12 cellular contexts compared by ENCODE assay signal in the genomic region with DNA sequence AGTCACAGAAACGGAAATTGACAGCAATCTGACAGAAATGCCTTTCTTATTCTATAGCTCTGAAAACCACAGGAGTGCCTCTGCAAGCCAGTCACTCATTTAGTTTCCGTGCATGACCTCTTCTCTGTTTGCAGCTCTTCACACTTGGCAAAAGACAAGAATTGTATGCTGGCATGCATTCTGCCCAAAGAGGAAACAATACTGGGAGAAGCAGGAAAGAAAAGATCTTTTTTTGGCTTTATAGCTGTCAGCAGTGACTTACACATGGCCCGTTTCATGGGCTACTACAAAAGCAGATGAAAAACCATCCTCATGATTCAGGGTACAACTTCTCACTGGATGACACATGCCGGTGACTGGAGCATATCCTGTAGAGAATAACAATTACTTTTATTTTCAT.
DNase-seq lines count a peak whose midpoint lies in the region; FAIRE-seq and TF ChIP-seq lines count a peak whose summit lies in the region.
"Had no signal": no experiment of that assay in that cellular context is flagged by ENCODE, and none has a peak within 500 bp of the region (broad histone marks: within the 10 kb centered on the region; RNA-seq: fewer than 3 reads in every experiment).

No MANE protein-coding gene starts in this region.

- H3K4me3 ChIP-seq in bronchial epithelial cell (ENCODE audit: low read depth, low read length) = no peak overlapping the region
- no peak overlapping the region for H3K4me3 ChIP-seq in mesenchymal stem cell (ENCODE audit: insufficient read depth in 1 of 2, low read depth in 1 of 2, low read length in 2 of 2)
- no peak overlapping the region for H3K4me3 ChIP-seq in dorsolateral prefrontal cortex
- H3K4me3 ChIP-seq: neural progenitor cell, uterus had no signal

- no peaks in the 10 kb centered on the region for H3K36me3 ChIP-seq in bronchial epithelial cell (ENCODE audit: control insufficient read depth, insufficient read depth, low read length)
- H3K36me3 ChIP-seq in mesenchymal stem cell (ENCODE audit: control insufficient read depth in 1 of 2, insufficient read depth in 2 of 2, low read depth in 1 of 2, low read length in 2 of 2) = no peaks in the 10 kb centered on the region
- H3K36me3 ChIP-seq: neural progenitor cell, uterus had no signal

- no peak overlapping the region for H3K4me2 ChIP-seq in mesenchymal stem cell (ENCODE audit: low read length, poor library complexity, severe bottlenecking)
- H3K4me2 ChIP-seq: neural progenitor cell had no signal

- H3K27ac ChIP-seq in mesenchymal stem cell (ENCODE audit: low read length, poor library complexity, severe bottlenecking) = peak overlapping the region; percentile 65
- no peak overlapping the region for H3K27ac ChIP-seq in dorsolateral prefrontal cortex
- H3K27ac ChIP-seq: neural progenitor cell, uterus had no signal

- no peak overlapping the region for H4K8ac ChIP-seq in mesenchymal stem cell (ENCODE audit: low read length)

- no peaks in the 10 kb centered on the region for H3K9me3 ChIP-seq in mesenchymal stem cell (ENCODE audit: control insufficient read depth, low read length)
- H3K9me3 ChIP-seq: uterus had no signal

- H2AK5ac ChIP-seq in mesenchymal stem cell (ENCODE audit: low read length, severe bottlenecking) = no peak overlapping the region

- no peak overlapping the region for H3K4ac ChIP-seq in mesenchymal stem cell (ENCODE audit: low read depth in 1 of 2, low read length in 2 of 2)

- intact Hi-C loops in dorsolateral prefrontal cortex (cut with DNase I) = loop anchor here in 1 of 2 donors (10.0 kb wide), 1 partner anchor 705 kb away; no protein-coding TSS in a partner anchor

- H2BK15ac ChIP-seq in mesenchymal stem cell (ENCODE audit: low read depth, poor library complexity, severe bottlenecking) = no peak overlapping the region

- H2BK12ac ChIP-seq in mesenchymal stem cell (ENCODE audit: low read length in 2 of 2) = no peak overlapping the region

- no peak overlapping the region for H3K14ac ChIP-seq in mesenchymal stem cell (ENCODE audit: low read length in 2 of 2)

- no peak overlapping the region for H4K91ac ChIP-seq in mesenchymal stem cell (ENCODE audit: low read length)

- no peak for FAIRE-seq in bronchial epithelial cell (lab: Jason Lieb, UNC)

- H3K23ac ChIP-seq in mesenchymal stem cell (ENCODE audit: low read length in 2 of 2) = no peak overlapping the region

- H3K18ac ChIP-seq in mesenchymal stem cell (ENCODE audit: low read depth in 1 of 2, low read length in 2 of 2) = no peak overlapping the region

- peaks cover 4% of the 10 kb centered on the region for H3K4me1 ChIP-seq in mesenchymal stem cell (ENCODE audit: control insufficient read depth, insufficient read depth, low read depth, low read length)
- H3K4me1 ChIP-seq: neural progenitor cell, uterus had no signal

- peak; percentile 55 for DNase-seq in COLO829 (ENCODE audit: low spot score)
- peak; percentile 55 for DNase-seq in KG1 (lab: John Stamatoyannopoulos, UW)
- peak; percentile 86 for DNase-seq in bronchial epithelial cell (ENCODE audit: low read depth)
- DNase-seq in mesenchymal stem cell = no peak
- DNase-seq in dorsolateral prefrontal cortex = no peak
- DNase-seq in NCI-H128 (lab: John Stamatoyannopoulos, UW; ENCODE audit: unreplicated experiment) = no peak
- DNase-seq in NCI-H2029 (lab: John Stamatoyannopoulos, UW) = no peak
- DNase-seq in superior temporal gyrus (ENCODE audit: extremely low spot score) = no peak
- DNase-seq: NCI-H2081 treated with DMSO at 0.1 percent for 48 hours, SIG-M5, uterus had no signal

- peak overlapping the region; percentile 57 for H3K9ac ChIP-seq in mesenchymal stem cell (ENCODE audit: low read length)
- H3K9ac ChIP-seq: neural progenitor cell had no signal

- H2BK120ac ChIP-seq in mesenchymal stem cell (ENCODE audit: low read depth, low read length) = no peak overlapping the region

- no peak overlapping the region for H2AFZ ChIP-seq in mesenchymal stem cell (ENCODE audit: low read depth, low read length)
- H2AFZ ChIP-seq: neural progenitor cell had no signal

- TF ChIP-seq CTCF in bronchial epithelial cell (IDR thresholded peaks at IDR 0.05; ENCODE audit: insufficient read depth, low read length, severe bottlenecking) (no peak), dorsolateral prefrontal cortex (IDR thresholded peaks at IDR 0.05 in 54 of 56, conservative IDR thresholded peaks at IDR 0.05 in 2 of 56; ENCODE audit: low read depth in 1 of 56, partially characterized antibody in 56 of 56) (no peak)

- H3K79me1 ChIP-seq in mesenchymal stem cell (replicated peaks; ENCODE audit: low read length, poor library complexity, severe bottlenecking) = no peaks in the 10 kb centered on the region

- 85% methylated on average over 3 of the region's 4 CpGs for WGBS in mesenchymal stem cell

- H3K27me3 ChIP-seq in bronchial epithelial cell (ENCODE audit: control insufficient read depth, insufficient read depth, low read length) (no peaks in the 10 kb centered on the region), mesenchymal stem cell (ENCODE audit: control insufficient read depth in 1 of 2, insufficient read depth in 1 of 2, low read length in 2 of 2) (no peaks in the 10 kb centered on the region), dorsolateral prefrontal cortex (peaks cover 0 to 3% (median 0%) of the 10 kb centered on the region in 45 donors)
- H3K27me3 ChIP-seq: neural progenitor cell, uterus had no signal

- no peak overlapping the region for H2BK5ac ChIP-seq in mesenchymal stem cell (ENCODE audit: low read depth, low read length, poor library complexity, severe bottlenecking)

Comparison
In these comparisons a context has a peak if more than half of its experiments do, and no peak if none do; other contexts are left out.
1. DNase-seq: peak in COLO829 (single experiment), KG1 (single experiment) and bronchial epithelial cell (single experiment); none in mesenchymal stem cell (single experiment), dorsolateral prefrontal cortex (0 of 10), NCI-H128 (single experiment), NCI-H2029 (single experiment) and superior temporal gyrus (single experiment).